15 cellular contexts compared by ENCODE assay signal in genomic region chr18:217532-218334, GRCh38. TPM values are rescaled to one million over a fixed set of nuclear protein-coding genes. Genes with fewer than 3 reads are reported as not detected.
DNase-seq lines count a peak whose midpoint lies in the region; ATAC-seq, FAIRE-seq and TF ChIP-seq lines count a peak whose summit lies in the region.
"Had no signal": no experiment of that assay in that cellular context is flagged by ENCODE, and none has a peak within 500 bp of the region (broad histone marks: within the 10 kb centered on the region; RNA-seq: fewer than 3 reads in every experiment).

No MANE protein-coding gene starts in this region.

- dilution Hi-C loops in mammary epithelial cell (cut with HindIII; ENCODE audit: low sequenced_read_pairs): no loop called here

- 83% methylated on average over 5 of the region's 5 CpGs for WGBS in mammary epithelial cell (ENCODE audit: low coverage, missing lambda C conversion rate)
- 91% methylated on average over 5 of the region's 5 CpGs for WGBS in HepG2 (ENCODE audit: low lambda C conversion rate)
- no CpG with 5 or more reads among the region's 5 CpGs for WGBS in neuronal stem cell (ENCODE audit: extremely low coverage in 2 of 2, insufficient read length in 2 of 2, insufficient replicate concordance in 1 of 2), 2 donors

- intact Hi-C loops in MCF 10A (cut with micrococcal nuclease) (no loop called here), mammary epithelial cell (cut with micrococcal nuclease) (no loop called here), HepG2 (cut with micrococcal nuclease; ENCODE audit: unreplicated experiment) (no loop called here)

- H3K79me1 ChIP-seq in neuronal stem cell (ENCODE audit: low read depth, low read length): no peaks in the 10 kb centered on the region

- H2BK120ac ChIP-seq in neuronal stem cell (ENCODE audit: low read depth, low read length): no peak overlapping the region

- H3K18ac ChIP-seq in neuronal stem cell (ENCODE audit: low read length): no peak overlapping the region

- H3K27me3 Mint-ChIP-seq in MCF 10A (ENCODE audit: insufficient read depth, unreplicated experiment): no peaks in the 10 kb centered on the region
- H3K27me3 Mint-ChIP-seq in activated CD8-positive, alpha-beta T cell treated with anti-CD3 and anti-CD28 coated beads, Interleukin-2, amount 10 ng/mL, durations not matched to agents 7 days and 5 days (ENCODE audit: low read depth): no peaks in the 10 kb centered on the region
- no peaks in the 10 kb centered on the region for H3K27me3 Mint-ChIP-seq in stimulated activated naive CD8-positive, alpha-beta T cell treated with anti-CD3 and anti-CD28 coated beads, Interleukin-15, Interleukin-2, amounts not matched to agents 100 ng/mL and 50 ng/mL, for 24 hours

- no peak overlapping the region for H4K8ac ChIP-seq in neuronal stem cell (ENCODE audit: low read depth, low read length)

- no peak overlapping the region for H2BK5ac ChIP-seq in neuronal stem cell (ENCODE audit: low read length)

- H2AK5ac ChIP-seq in neuronal stem cell (ENCODE audit: low read depth, low read length): no peak overlapping the region

- no peak for DNase-seq in MCF 10A (ENCODE audit: unreplicated experiment)
- DNase-seq in mammary epithelial cell: no peak
- no peak for DNase-seq in activated CD8-positive, alpha-beta T cell treated with anti-CD3 and anti-CD28 coated beads, Interleukin-2, amount 10 ng/mL, durations not matched to agents 7 days and 5 days
- DNase-seq in HepG2 (ENCODE audit: low spot score): peak; percentile 3
- DNase-seq in NCI-H146 (lab: John Stamatoyannopoulos, UW): no peak
- DNase-seq in neuronal stem cell (ENCODE audit: low spot score): no peak
- DNase-seq: DMS 273 treated with DMSO at 0.1 percent for 48 hours; effector CD4-positive, alpha-beta T cell; MG63; NCI-H187 had no signal

- H3K9me3 ChIP-seq in mammary epithelial cell (replicated peaks; ENCODE audit: insufficient read depth, low read length) (no peaks in the 10 kb centered on the region), HepG2 (ENCODE audit: low read length) (no peaks in the 10 kb centered on the region), neuronal stem cell (replicated peaks in 1 of 2; ENCODE audit: control insufficient read depth in 2 of 2, insufficient read depth in 1 of 2, low read depth in 1 of 2, low read length in 2 of 2) (peaks cover 0 to 12% of the 10 kb centered on the region in 2 donors)
- H3K9me3 ChIP-seq: prostate gland had no signal

- H3K9ac ChIP-seq in mammary epithelial cell (ENCODE audit: insufficient read depth, low read length) (no peak overlapping the region), HepG2 (ENCODE audit: insufficient read depth, low read depth, low read length) (no peak overlapping the region), neuronal stem cell (ENCODE audit: low read depth, low read length, poor library complexity) (no peak overlapping the region)

- in situ Hi-C loops in mammary epithelial cell (cut with MboI; ENCODE audit: low sequenced_read_pairs in 2 of 2) (no loop called here), HepG2 (cut with HindIII; ENCODE audit: extremely low pct_ligation_motif_present, low pct_unique_long_range_greater_than_20kb) (no loop called here)

- H3K4me2 ChIP-seq in mammary epithelial cell (ENCODE audit: insufficient read depth, low read depth, low read length) (no peak overlapping the region), HepG2 (ENCODE audit: low read depth, low read length) (no peak overlapping the region), neuronal stem cell (ENCODE audit: insufficient read depth, low read length, poor library complexity, severe bottlenecking) (no peak overlapping the region)

- H2AFZ ChIP-seq in mammary epithelial cell (ENCODE audit: low read depth, low read length): no peak overlapping the region
- no peak overlapping the region for H2AFZ ChIP-seq in HepG2 (ENCODE audit: low read length)
- H2AFZ ChIP-seq in neuronal stem cell (ENCODE audit: low read length): no peak overlapping the region

- no peak overlapping the region for H2BK15ac ChIP-seq in neuronal stem cell (ENCODE audit: low read length)

- H4K91ac ChIP-seq in neuronal stem cell (ENCODE audit: low read depth, low read length, poor library complexity): no peak overlapping the region

- no peaks in the 10 kb centered on the region for H3K9me3 Mint-ChIP-seq in MCF 10A (ENCODE audit: unreplicated experiment)
- no peaks in the 10 kb centered on the region for H3K9me3 Mint-ChIP-seq in activated CD8-positive, alpha-beta T cell treated with anti-CD3 and anti-CD28 coated beads, Interleukin-2, amount 10 ng/mL, durations not matched to agents 7 days and 5 days (ENCODE audit: insufficient read depth)
- H3K9me3 Mint-ChIP-seq in stimulated activated naive CD8-positive, alpha-beta T cell treated with anti-CD3 and anti-CD28 coated beads, Interleukin-15, Interleukin-2, amounts not matched to agents 100 ng/mL and 50 ng/mL, for 24 hours: no peaks in the 10 kb centered on the region

- no peak for TF ChIP-seq EP300 in HepG2 (IDR thresholded peaks at IDR 0.05; ENCODE audit: low read depth in 2 of 2, low read length in 2 of 2)
- no peak for TF ChIP-seq EP300 in HepG2 (CRISPR knock-in tag; IDR thresholded peaks at IDR 0.05; ENCODE audit: borderline replicate concordance)

- no peaks in the 10 kb centered on the region for H3K4me1 Mint-ChIP-seq in MCF 10A (ENCODE audit: insufficient read depth, unreplicated experiment)
- no peaks in the 10 kb centered on the region for H3K4me1 Mint-ChIP-seq in activated CD8-positive, alpha-beta T cell treated with anti-CD3 and anti-CD28 coated beads, Interleukin-2, amount 10 ng/mL, durations not matched to agents 7 days and 5 days (ENCODE audit: low read depth)
- no peaks in the 10 kb centered on the region for H3K4me1 Mint-ChIP-seq in stimulated activated naive CD8-positive, alpha-beta T cell treated with anti-CD3 and anti-CD28 coated beads, Interleukin-15, Interleukin-2, amounts not matched to agents 100 ng/mL and 50 ng/mL, for 24 hours (ENCODE audit: low read depth)

- POLR2A ChIA-PET in MCF 10A (lab: Yijun Ruan, JAX) (no interaction called here), HepG2 (lab: Yijun Ruan, JAX) (no interaction called here)
- POLR2A ChIA-PET in activated CD8-positive, alpha-beta T cell treated with anti-CD3 and anti-CD28 coated beads, Interleukin-2, amount 10 ng/mL, durations not matched to agents 7 days and 5 days (lab: Charles Lee): interaction anchor here (1.7 kb wide), 1 partner anchor 50 kb away, joined by 7 read pairs; the partner anchor contains the start of gene THOC1

- H4K20me1 ChIP-seq in mammary epithelial cell (ENCODE audit: insufficient read depth, low read length) (no peaks in the 10 kb centered on the region), HepG2 (ENCODE audit: insufficient read depth, low read length) (no peaks in the 10 kb centered on the region)

- H2BK12ac ChIP-seq in neuronal stem cell (ENCODE audit: low read length): no peak overlapping the region

- H3K36me3 Mint-ChIP-seq in MCF 10A (ENCODE audit: insufficient read depth, unreplicated experiment): peaks cover 82% of the 10 kb centered on the region
- peaks cover 64% of the 10 kb centered on the region for H3K36me3 Mint-ChIP-seq in activated CD8-positive, alpha-beta T cell treated with anti-CD3 and anti-CD28 coated beads, Interleukin-2, amount 10 ng/mL, durations not matched to agents 7 days and 5 days (ENCODE audit: low read depth)
- peaks cover 76% of the 10 kb centered on the region for H3K36me3 Mint-ChIP-seq in stimulated activated naive CD8-positive, alpha-beta T cell treated with anti-CD3 and anti-CD28 coated beads, Interleukin-15, Interleukin-2, amounts not matched to agents 100 ng/mL and 50 ng/mL, for 24 hours (ENCODE audit: low read depth)

- CTCF ChIA-PET in MCF 10A (lab: Yijun Ruan, JAX) (no interaction called here), mammary epithelial cell (lab: Charles Lee; ENCODE audit: low non-redundant PET) (no interaction called here), HepG2 (lab: Yijun Ruan, JAX; ENCODE audit: low intra/inter-chr PET ratio, low total read pairs) (no interaction called here)
- CTCF ChIA-PET in activated CD8-positive, alpha-beta T cell treated with anti-CD3 and anti-CD28 coated beads, Interleukin-2, amount 10 ng/mL, durations not matched to agents 7 days and 5 days (lab: Charles Lee): no interaction called here

- peak overlapping the region; percentile 37 for H3K27ac Mint-ChIP-seq in MCF 10A (ENCODE audit: low read depth, unreplicated experiment)
- H3K27ac Mint-ChIP-seq in activated CD8-positive, alpha-beta T cell treated with anti-CD3 and anti-CD28 coated beads, Interleukin-2, amount 10 ng/mL, durations not matched to agents 7 days and 5 days: peak overlapping the region; percentile 26
- H3K27ac Mint-ChIP-seq in stimulated activated naive CD8-positive, alpha-beta T cell treated with anti-CD3 and anti-CD28 coated beads, Interleukin-15, Interleukin-2, amounts not matched to agents 100 ng/mL and 50 ng/mL, for 24 hours: peak overlapping the region; percentile 49

- H3K4ac ChIP-seq in neuronal stem cell (ENCODE audit: low read length): no peak overlapping the region

- H3K36me3 ChIP-seq in mammary epithelial cell (ENCODE audit: insufficient read depth, low read length): peaks cover 27% of the 10 kb centered on the region
- peaks cover 9 to 57% of the 10 kb centered on the region in 2 experiments for H3K36me3 ChIP-seq in HepG2 (replicated peaks in 1 of 2; ENCODE audit: control insufficient read depth in 1 of 2, insufficient read depth in 2 of 2, low read length in 2 of 2)
- H3K36me3 ChIP-seq in neuronal stem cell (replicated peaks in 1 of 2; ENCODE audit: control insufficient read depth in 2 of 2, insufficient read depth in 2 of 2, low read length in 2 of 2): peaks cover 15 to 94% of the 10 kb centered on the region in 2 donors

- H3K27me3 ChIP-seq in mammary epithelial cell (ENCODE audit: insufficient read depth, low read length) (no peaks in the 10 kb centered on the region), HepG2 (ENCODE audit: control insufficient read depth in 1 of 2, insufficient read depth in 2 of 2, low read length in 2 of 2) (no peaks in the 10 kb centered on the region), neuronal stem cell (ENCODE audit: control insufficient read depth in 3 of 3, insufficient read depth in 3 of 3, low read depth in 1 of 3, low read length in 3 of 3) (no peaks in the 10 kb centered on the region)
- H3K27me3 ChIP-seq: MG63 had no signal

- no peak for ATAC-seq in activated CD8-positive, alpha-beta T cell treated with anti-CD3 and anti-CD28 coated beads, Interleukin-2, amount 10 ng/mL, durations not matched to agents 7 days and 5 days
- peak; percentile 63 for ATAC-seq in HepG2
- ATAC-seq in HG03175 (IDR thresholded peaks at IDR 0.05; ENCODE audit: unreplicated experiment): no peak

- BruUV-seq in MCF 10A (replicated peaks; lab: Mats Ljungman, UMichigan) (no TSS peak), mammary epithelial cell (replicated peaks; lab: Mats Ljungman, UMichigan) (no TSS peak), HepG2 (replicated peaks; lab: Mats Ljungman, UMichigan) (no TSS peak)

- TF ChIP-seq CTCF in MCF 10A (IDR thresholded peaks at IDR 0.05; ENCODE audit: unreplicated experiment) (no peak), mammary epithelial cell (conservative IDR thresholded peaks at IDR 0.05 in 1 of 2, IDR thresholded peaks at IDR 0.05 in 1 of 2; ENCODE audit: extremely low read depth in 1 of 2, insufficient read depth in 1 of 2, low read depth in 1 of 2, low read length in 2 of 2) (no peak), HepG2 (CRISPR knock-in tag; IDR thresholded peaks at IDR 0.05) (no peak)

- H3K4me1 ChIP-seq in mammary epithelial cell (ENCODE audit: insufficient read depth, low read length) (no peaks in the 10 kb centered on the region), HepG2 (ENCODE audit: insufficient read depth, low read length) (peaks cover 12% of the 10 kb centered on the region), neuronal stem cell (ENCODE audit: control insufficient read depth in 2 of 2, insufficient read depth in 1 of 2, low read depth in 1 of 2, low read length in 2 of 2) (peaks cover 0 to 1% of the 10 kb centered on the region in 2 donors)
- H3K4me1 ChIP-seq: prostate gland had no signal

- peaks cover 4% of the 10 kb centered on the region for H3K79me2 ChIP-seq in mammary epithelial cell (ENCODE audit: insufficient read depth, low read length)
- H3K79me2 ChIP-seq in HepG2 (ENCODE audit: insufficient read depth, low read length): no peaks in the 10 kb centered on the region

- H3K27ac ChIP-seq in mammary epithelial cell (ENCODE audit: insufficient read depth, low read depth, low read length) (no peak overlapping the region), HepG2 (ENCODE audit: extremely low read length, insufficient read depth, low read length) (no peak overlapping the region), neuronal stem cell (replicated peaks; ENCODE audit: low read length) (no peak overlapping the region)
- H3K27ac ChIP-seq: prostate gland had no signal

- no peak overlapping the region for H3K23ac ChIP-seq in neuronal stem cell (ENCODE audit: low read depth, low read length, poor library complexity)

- no peak for TF ChIP-seq POLR2A in HepG2 (IDR thresholded peaks at IDR 0.05; ENCODE audit: insufficient read depth in 1 of 2, low read depth in 2 of 2, low read length in 2 of 2)

- H3K4me3 ChIP-seq in mammary epithelial cell (replicated peaks in 1 of 3; ENCODE audit: insufficient read depth in 1 of 3, low read depth in 2 of 3, low read length in 3 of 3): no peak overlapping the region
- H3K4me3 ChIP-seq in HepG2 (replicated peaks in 1 of 3; ENCODE audit: insufficient read depth in 1 of 3, low read depth in 2 of 3, low read length in 3 of 3): no peak overlapping the region
- no peak overlapping the region for H3K4me3 ChIP-seq in neuronal stem cell (ENCODE audit: low read length in 2 of 2)
- H3K4me3 ChIP-seq: MG63, prostate gland had no signal

- H3K14ac ChIP-seq in neuronal stem cell (ENCODE audit: low read length): no peak overlapping the region

- no peak for FAIRE-seq in HepG2 (lab: Jason Lieb, UNC)
- FAIRE-seq: HTR-8/SVneo, TTC549 had no signal

- no peak for TF ChIP-seq RAD21 in HepG2 (CRISPR knock-in tag; IDR thresholded peaks at IDR 0.05)

- no peak overlapping the region for H3K4me3 Mint-ChIP-seq in MCF 10A (ENCODE audit: unreplicated experiment)
- H3K4me3 Mint-ChIP-seq in activated CD8-positive, alpha-beta T cell treated with anti-CD3 and anti-CD28 coated beads, Interleukin-2, amount 10 ng/mL, durations not matched to agents 7 days and 5 days: no peak overlapping the region
- no peak overlapping the region for H3K4me3 Mint-ChIP-seq in stimulated activated naive CD8-positive, alpha-beta T cell treated with anti-CD3 and anti-CD28 coated beads, Interleukin-15, Interleukin-2, amounts not matched to agents 100 ng/mL and 50 ng/mL, for 24 hours

RNA-seq across cellular contexts. Expression of gene THOC1, which starts 50.1 kb away (rescaled TPM):
- total RNA-seq in MCF 10A (2022): 40.9 and 44.6 TPM in 2 replicates
- total RNA-seq in mammary epithelial cell: 10 to 100 TPM; 30.2 to 33.2 TPM
- 9.9 TPM for polyA plus RNA-seq in mammary epithelial cell
- polyA minus RNA-seq in mammary epithelial cell: 9.8 TPM
- 10 to 100 TPM; 43.6 to 49.4 TPM for total RNA-seq in activated CD8-positive, alpha-beta T cell treated with anti-CD3 and anti-CD28 coated beads, Interleukin-2, amount 10 ng/mL, durations not matched to agents 7 days and 5 days
- total RNA-seq in HepG2 (2016; rRNA removed; fragmentation: Illumina TruSeq; extraction: Trizol): 47.3 and 56.7 TPM in 2 replicates
- total RNA-seq in HepG2 (2016; cell fraction: cytosol; rRNA removed; fragmentation: Illumina TruSeq; extraction: Trizol; ENCODE audit: low read depth): 8.8 and 10.0 TPM in 2 replicates
- total RNA-seq in HepG2 (2016; cell fraction: insoluble cytoplasmic fraction; rRNA removed; fragmentation: Illumina TruSeq; extraction: Trizol): 49.8 and 55.5 TPM in 2 replicates
- total RNA-seq in HepG2 (2016; cell fraction: membrane; rRNA removed; fragmentation: Illumina TruSeq; extraction: Trizol): 11.3 and 14.1 TPM in 2 replicates
- total RNA-seq in HepG2 (2016; cell fraction: nucleus; rRNA removed; fragmentation: Illumina TruSeq; extraction: Trizol): 101 and 111 TPM in 2 replicates
- polyA plus RNA-seq in HepG2 (2011; rRNA removed): 31.3 and 40.6 TPM in 2 replicates
- polyA plus RNA-seq in HepG2 (2011; cell fraction: cytosol; rRNA removed): 4.3 and 4.8 TPM in 2 replicates
- 53.5 and 72.0 TPM in 2 replicates for polyA plus RNA-seq in HepG2 (2011; cell fraction: nucleus; rRNA removed)
- 25.0 and 39.1 TPM in 2 replicates for polyA plus RNA-seq in HepG2 (2012)
- polyA plus RNA-seq in HepG2 (2016; cell fraction: cytosol; fragmentation: Illumina TruSeq; extraction: Trizol; ENCODE audit: low read depth): 2.8 and 3.2 TPM in 2 replicates
- polyA plus RNA-seq in HepG2 (2016; cell fraction: insoluble cytoplasmic fraction; fragmentation: Illumina TruSeq; extraction: Trizol; ENCODE audit: low read depth): 40.9 and 41.6 TPM in 2 replicates
- 4.7 and 5.3 TPM in 2 replicates for polyA plus RNA-seq in HepG2 (2016; cell fraction: membrane; fragmentation: Illumina TruSeq; extraction: Trizol; ENCODE audit: low read depth)
- polyA plus RNA-seq in HepG2 (2016; cell fraction: nucleus; fragmentation: Illumina TruSeq; extraction: Trizol; ENCODE audit: insufficient read depth, low read depth): 124 and 144 TPM in 2 replicates
- polyA minus RNA-seq in HepG2 (2011; rRNA and poly(A)+ RNA removed; ENCODE audit: low replicate concordance): 11.8 and 13.0 TPM in 2 replicates
- 7.5 and 12.8 TPM in 2 replicates for polyA minus RNA-seq in HepG2 (2011; cell fraction: cytosol; rRNA and poly(A)+ RNA removed)
- polyA minus RNA-seq in HepG2 (2011; cell fraction: nucleus; rRNA and poly(A)+ RNA removed): 215 and 222 TPM in 2 replicates
- 44.7 TPM for polyA plus RNA-seq in neuronal stem cell (2013, experiment 1 of 2)
- polyA plus RNA-seq in neuronal stem cell (2013, experiment 2 of 2): 45.5 TPM

RNA-seq across cellular contexts. Expression of gene USP14, which starts 59.4 kb away (rescaled TPM):
- total RNA-seq in MCF 10A (2022) (76.7 and 79.1 TPM in 2 replicates), mammary epithelial cell (10 to 100 TPM; 29.0 to 97.3 TPM), HepG2 (2016; rRNA removed; fragmentation: Illumina TruSeq; extraction: Trizol) (16.6 and 57.4 TPM in 2 replicates)
- polyA plus RNA-seq in mammary epithelial cell (19.5 TPM), HepG2 (2011; rRNA removed) (10.7 and 14.7 TPM in 2 replicates)
- polyA minus RNA-seq in mammary epithelial cell: 54.6 TPM
- total RNA-seq in activated CD8-positive, alpha-beta T cell treated with anti-CD3 and anti-CD28 coated beads, Interleukin-2, amount 10 ng/mL, durations not matched to agents 7 days and 5 days: 10 to 100 TPM; 71.9 to 82.7 TPM
- total RNA-seq in HepG2 (2016; cell fraction: cytosol; rRNA removed; fragmentation: Illumina TruSeq; extraction: Trizol; ENCODE audit: low read depth): 38.3 and 42.6 TPM in 2 replicates
- 14.9 and 54.3 TPM in 2 replicates for total RNA-seq in HepG2 (2016; cell fraction: insoluble cytoplasmic fraction; rRNA removed; fragmentation: Illumina TruSeq; extraction: Trizol)
- total RNA-seq in HepG2 (2016; cell fraction: membrane; rRNA removed; fragmentation: Illumina TruSeq; extraction: Trizol): 17.5 and 20.3 TPM in 2 replicates
- 31.7 and 37.4 TPM in 2 replicates for total RNA-seq in HepG2 (2016; cell fraction: nucleus; rRNA removed; fragmentation: Illumina TruSeq; extraction: Trizol)
- polyA plus RNA-seq in HepG2 (2011; cell fraction: cytosol; rRNA removed): 4.1 and 7.6 TPM in 2 replicates
- 10.2 and 11.9 TPM in 2 replicates for polyA plus RNA-seq in HepG2 (2011; cell fraction: nucleus; rRNA removed)
- 30.6 and 36.5 TPM in 2 replicates for polyA plus RNA-seq in HepG2 (2012)
- 6.5 and 6.6 TPM in 2 replicates for polyA plus RNA-seq in HepG2 (2016; cell fraction: cytosol; fragmentation: Illumina TruSeq; extraction: Trizol; ENCODE audit: low read depth)
- 76.5 and 77.5 TPM in 2 replicates for polyA plus RNA-seq in HepG2 (2016; cell fraction: insoluble cytoplasmic fraction; fragmentation: Illumina TruSeq; extraction: Trizol; ENCODE audit: low read depth)
- 13.3 and 14.6 TPM in 2 replicates for polyA plus RNA-seq in HepG2 (2016; cell fraction: membrane; fragmentation: Illumina TruSeq; extraction: Trizol; ENCODE audit: low read depth)
- polyA plus RNA-seq in HepG2 (2016; cell fraction: nucleus; fragmentation: Illumina TruSeq; extraction: Trizol; ENCODE audit: insufficient read depth, low read depth): 60.5 and 65.0 TPM in 2 replicates
- polyA minus RNA-seq in HepG2 (2011; rRNA and poly(A)+ RNA removed; ENCODE audit: low replicate concordance): 5.4 and 7.6 TPM in 2 replicates
- polyA minus RNA-seq in HepG2 (2011; cell fraction: cytosol; rRNA and poly(A)+ RNA removed): 19.3 and 25.3 TPM in 2 replicates
- 29.3 and 32.4 TPM in 2 replicates for polyA minus RNA-seq in HepG2 (2011; cell fraction: nucleus; rRNA and poly(A)+ RNA removed)
- polyA plus RNA-seq in neuronal stem cell (2013, experiment 1 of 2): 34.9 TPM
- polyA plus RNA-seq in neuronal stem cell (2013, experiment 2 of 2): 33.9 TPM
